In the genomic region with DNA sequence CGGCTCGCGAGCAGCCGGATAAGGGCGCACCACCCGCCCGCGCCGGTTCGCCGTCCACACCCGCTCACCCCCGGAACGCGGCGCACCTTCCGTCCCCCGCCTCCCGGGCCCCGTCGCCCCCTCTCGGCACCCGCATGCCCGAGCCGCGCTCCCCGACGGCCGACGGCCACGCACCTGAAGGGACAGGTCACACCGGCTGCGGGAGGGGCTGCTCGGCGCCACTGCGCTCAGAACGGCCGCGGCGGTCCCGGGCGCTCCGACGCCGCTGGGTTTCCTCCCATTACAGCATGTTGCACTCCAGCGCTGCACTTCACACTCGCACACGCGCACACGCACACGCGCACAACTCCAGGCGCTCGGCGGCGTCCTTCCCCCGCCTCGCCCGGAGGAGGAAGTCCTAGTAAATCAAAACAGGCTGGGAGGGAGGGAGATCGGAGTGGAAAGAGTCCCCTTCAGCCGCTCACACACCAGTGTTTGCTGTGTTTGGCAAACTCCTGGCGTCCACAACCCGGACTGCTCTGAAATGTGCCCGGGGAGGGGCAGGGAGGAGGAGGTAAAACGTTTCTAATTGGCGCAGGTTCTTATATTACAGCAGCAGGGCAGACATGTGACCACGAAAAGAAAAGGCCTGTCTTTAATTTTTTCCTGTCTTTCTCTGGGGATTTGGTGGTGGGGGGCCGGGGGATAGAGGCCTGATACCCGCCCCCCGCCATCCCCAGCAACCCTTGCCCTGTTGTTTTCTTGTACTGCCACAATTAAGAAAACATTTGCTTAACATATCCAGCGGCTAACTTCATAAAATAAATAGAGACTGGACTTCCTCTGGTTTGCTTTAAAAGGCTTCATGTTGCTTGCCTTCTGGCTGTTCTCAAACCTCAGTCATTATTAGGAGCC, we compare ENCODE assay signal across 8 cellular contexts.
DNase-seq lines count a peak whose midpoint lies in the region; ATAC-seq, FAIRE-seq and TF ChIP-seq lines count a peak whose summit lies in the region.

No MANE protein-coding gene starts in this region.

- H2AFZ ChIP-seq in KMS-11 (ENCODE audit: low read depth): peak overlapping the region; percentile 86

- DNase-seq in SKM-1 treated with dmso at 0.1 percent for 144 hours (lab: John Stamatoyannopoulos, UW; ENCODE audit: unreplicated experiment): peak; percentile 70
- peak; percentile 58 for DNase-seq in amniotic epithelial cell (ENCODE audit: low read depth)
- peak; percentile 68 to 82 for DNase-seq in cardiac muscle cell (ENCODE audit: low read depth in 1 of 2, low spot score in 1 of 2)
- peak; percentile 83 to 91 (median 86) for DNase-seq in pancreas

- H3K27me3 ChIP-seq in KMS-11 (ENCODE audit: insufficient read depth, low read depth): no peaks in the 10 kb centered on the region
- peaks cover 43% of the 10 kb centered on the region for H3K27me3 ChIP-seq in cardiac muscle cell
- no peaks in the 10 kb centered on the region for H3K27me3 ChIP-seq in pancreas

- peak overlapping the region; percentile 57 for H3K9ac ChIP-seq in KMS-11

- peak overlapping the region; percentile 72 for H3K4me2 ChIP-seq in KMS-11

- no peak overlapping the region for H3K4me3 ChIP-seq in KMS-11 (IDR thresholded peaks at IDR 0.05; ENCODE audit: insufficient read depth, low read depth, low read length)
- H3K4me3 ChIP-seq in cardiac muscle cell: peak overlapping the region; percentile 93
- H3K4me3 ChIP-seq in pancreas: peak overlapping the region; percentile 58 to 94 (median 90)
- peak overlapping the region; percentile 99 for H3K4me3 ChIP-seq in urinary bladder (ENCODE audit: low read depth, low read length)

- H3K36me3 ChIP-seq in KMS-11 (ENCODE audit: insufficient read depth): no peaks in the 10 kb centered on the region
- no peaks in the 10 kb centered on the region for H3K36me3 ChIP-seq in cardiac muscle cell
- no peaks in the 10 kb centered on the region for H3K36me3 ChIP-seq in pancreas
- no peaks in the 10 kb centered on the region for H3K36me3 ChIP-seq in urinary bladder (ENCODE audit: insufficient read depth)

- WGBS in pancreas, 2 donors: 1% methylated on average over 55 to 71 of the region's 71 CpGs
- WGBS in urinary bladder: 1% methylated on average over 71 of the region's 71 CpGs

- intact Hi-C loops in pancreas (cut with DNase I): no loop called here

- H4K20me1 ChIP-seq in KMS-11 (ENCODE audit: insufficient read depth): no peaks in the 10 kb centered on the region

- H3K27ac ChIP-seq in C4-2B: peak overlapping the region; percentile 97
- H3K27ac ChIP-seq in KMS-11: peak overlapping the region; percentile 40; the same call in 1 of the 2 replicates
- no peak overlapping the region for H3K27ac ChIP-seq in cardiac muscle cell
- H3K27ac ChIP-seq in pancreas: peak overlapping the region; percentile 89 to 95 (median 92)
- peak overlapping the region; percentile 93 for H3K27ac ChIP-seq in urinary bladder (ENCODE audit: low read depth)

- peak; percentile 22 for ATAC-seq in GM19452 (IDR thresholded peaks at IDR 0.05; ENCODE audit: unreplicated experiment)
- peak; percentile 66 to 75 (median 70) for ATAC-seq in pancreas

- H3K9me3 ChIP-seq in cardiac muscle cell (ENCODE audit: low read depth) (no peaks in the 10 kb centered on the region), pancreas (no peaks in the 10 kb centered on the region)

- FAIRE-seq in pancreas (lab: Jason Lieb, UNC): no peak

- H3K79me2 ChIP-seq in KMS-11 (ENCODE audit: insufficient read depth, low read depth): peaks cover 13% of the 10 kb centered on the region; the same call in 1 of the 2 replicates

- peaks cover 20% of the 10 kb centered on the region for H3K4me1 ChIP-seq in KMS-11 (ENCODE audit: low read depth, poor library complexity, severe bottlenecking)
- peaks cover 8% of the 10 kb centered on the region for H3K4me1 ChIP-seq in cardiac muscle cell (ENCODE audit: low read depth)
- peaks cover 9 to 14% (median 13%) of the 10 kb centered on the region in 3 donors for H3K4me1 ChIP-seq in pancreas
- no peaks in the 10 kb centered on the region for H3K4me1 ChIP-seq in urinary bladder (ENCODE audit: insufficient read depth)

- peak; percentile 8; the same call in 1 of the 2 replicates for TF ChIP-seq CTCF in C4-2B (conservative IDR thresholded peaks at IDR 0.05)
- TF ChIP-seq CTCF in KMS-11 (conservative IDR thresholded peaks at IDR 0.05; ENCODE audit: low read depth, low read length): no peak
- TF ChIP-seq CTCF in cardiac muscle cell (IDR thresholded peaks at IDR 0.05; ENCODE audit: low read depth, low read length): no peak
- TF ChIP-seq CTCF in pancreas (IDR thresholded peaks at IDR 0.05): no peak
